8 cellular contexts compared by ENCODE assay signal in the genomic region with DNA sequence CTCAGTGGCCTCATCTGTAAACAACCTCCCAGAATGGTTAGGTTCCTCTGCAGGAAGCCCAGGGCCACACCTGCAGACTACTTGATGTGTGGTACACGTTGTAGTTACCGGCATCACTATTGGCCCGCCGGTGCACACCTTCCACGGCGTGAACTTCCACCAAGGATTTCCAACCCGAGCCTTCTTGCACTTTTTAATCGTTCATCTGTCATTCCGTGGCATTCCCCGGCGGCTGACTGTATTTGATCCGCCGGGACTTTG. TPM values are rescaled to one million over a fixed set of nuclear protein-coding genes. Genes with fewer than 3 reads are reported as not detected.
DNase-seq lines count a peak whose midpoint lies in the region; ATAC-seq and TF ChIP-seq lines count a peak whose summit lies in the region.

No MANE protein-coding gene starts in this region.

- ATAC-seq in naive thymus-derived CD4-positive, alpha-beta T cell, result peak; percentile 28

- peaks cover 15 to 67% (median 54%) of the 10 kb centered on the region in 7 donors for H3K4me1 Mint-ChIP-seq in naive thymus-derived CD4-positive, alpha-beta T cell

- CTCF ChIA-PET in OCI-LY7 (lab: Charles Lee; ENCODE audit: unreplicated experiment) (no interaction called here), HEK293T (lab: Yijun Ruan, JAX) (no interaction called here)
- CTCF ChIA-PET in naive thymus-derived CD4-positive, alpha-beta T cell (lab: Charles Lee), result no interaction called here

- peak overlapping the region; percentile 33 to 59 for H3K9ac ChIP-seq in colonic mucosa (ENCODE audit: low read depth in 2 of 2, low read length in 2 of 2)

- H3K27ac ChIP-seq in OCI-LY7 (ENCODE audit: low read depth, low read length, poor library complexity, severe bottlenecking), result peak overlapping the region; percentile 70
- H3K27ac ChIP-seq in colonic mucosa, result peak overlapping the region; percentile 4
- H3K27ac ChIP-seq in naive thymus-derived CD4-positive, alpha-beta T cell (ENCODE audit: low read depth, low read length), result peak overlapping the region; percentile 74

- H3K4me3 ChIP-seq in OCI-LY7 (ENCODE audit: low read depth, low read length, poor library complexity, severe bottlenecking) (peak overlapping the region; percentile 75), colonic mucosa (peak overlapping the region; percentile 28)
- peak overlapping the region; percentile 85 for H3K4me3 ChIP-seq in naive thymus-derived CD4-positive, alpha-beta T cell (ENCODE audit: low read length)

- peak overlapping the region; percentile 91 for H3K4me2 ChIP-seq in OCI-LY7 (ENCODE audit: low read length)

- peaks cover 0 to 38% (median 0%) of the 10 kb centered on the region in 11 donors for H3K9me3 Mint-ChIP-seq in naive thymus-derived CD4-positive, alpha-beta T cell

- H3K4me1 ChIP-seq in OCI-LY7 (ENCODE audit: insufficient read depth, low read length, poor library complexity, severe bottlenecking), result peaks cover 34% of the 10 kb centered on the region
- peaks cover 7% of the 10 kb centered on the region for H3K4me1 ChIP-seq in colonic mucosa
- peaks cover 17 to 29% of the 10 kb centered on the region in 2 donors for H3K4me1 ChIP-seq in naive thymus-derived CD4-positive, alpha-beta T cell (ENCODE audit: control insufficient read depth in 2 of 2, insufficient read depth in 2 of 2, low read length in 2 of 2)

- H3K79me2 ChIP-seq in OCI-LY7 (ENCODE audit: insufficient read depth, low read depth, low read length), result no peaks in the 10 kb centered on the region

- H3K27me3 Mint-ChIP-seq in naive thymus-derived CD4-positive, alpha-beta T cell, result peaks cover 0 to 13% (median 0%) of the 10 kb centered on the region in 5 donors

- POLR2A ChIA-PET in OCI-LY7 (lab: Charles Lee), result interaction anchor here (1.0 kb wide), 1 partner anchor 9 kb away, joined by 7 read pairs; no protein-coding TSS in a partner anchor
- POLR2A ChIA-PET in naive thymus-derived CD4-positive, alpha-beta T cell (lab: Charles Lee), result interaction anchor here (1.8 to 2.4 kb wide), 2 partner anchors 27 to 44 kb away, joined by 6 to 30 read pairs; partner anchors contain the start of gene TRIM52
- POLR2A ChIA-PET in HEK293T (lab: Yijun Ruan, JAX), result interaction anchor here (1.0 to 1.8 kb wide), 2 partner anchors 26 to 33 kb away, joined by 3 to 4 read pairs; no protein-coding TSS in a partner anchor

- H3K27me3 ChIP-seq in colonic mucosa, result no peaks in the 10 kb centered on the region
- no peaks in the 10 kb centered on the region for H3K27me3 ChIP-seq in naive thymus-derived CD4-positive, alpha-beta T cell (ENCODE audit: control insufficient read depth in 2 of 2, insufficient read depth in 2 of 2, low read length in 2 of 2)

- H3K9me2 ChIP-seq in OCI-LY7 (ENCODE audit: insufficient read depth, low read length), result no peaks in the 10 kb centered on the region

- H3K36me3 ChIP-seq in OCI-LY7 (ENCODE audit: insufficient read depth, low read length), result no peaks in the 10 kb centered on the region
- H3K36me3 ChIP-seq in colonic mucosa, result no peaks in the 10 kb centered on the region
- no peaks in the 10 kb centered on the region for H3K36me3 ChIP-seq in naive thymus-derived CD4-positive, alpha-beta T cell (ENCODE audit: control insufficient read depth in 2 of 3, insufficient read depth in 3 of 3, low read length in 3 of 3)

- H3K4me3 Mint-ChIP-seq in naive thymus-derived CD4-positive, alpha-beta T cell, result peak overlapping the region; percentile 91 to 100 (median 94)

- H3K9me3 ChIP-seq in OCI-LY7 (ENCODE audit: low read length), result no peaks in the 10 kb centered on the region
- H3K9me3 ChIP-seq in colonic mucosa, result no peaks in the 10 kb centered on the region
- no peaks in the 10 kb centered on the region for H3K9me3 ChIP-seq in naive thymus-derived CD4-positive, alpha-beta T cell (ENCODE audit: control insufficient read depth in 2 of 3, low read length in 3 of 3)

- peaks cover 0 to 18% (median 0%) of the 10 kb centered on the region in 5 donors for H3K36me3 Mint-ChIP-seq in naive thymus-derived CD4-positive, alpha-beta T cell

- peak overlapping the region; percentile 68 for H2AFZ ChIP-seq in OCI-LY7 (ENCODE audit: low read length)

- no TSS peak for BruUV-seq in OCI-LY7 (replicated peaks; lab: Mats Ljungman, UMichigan)

- no peak; the same call in 1 of the 2 replicates for TF ChIP-seq CTCF in OCI-LY7 (conservative IDR thresholded peaks at IDR 0.05; ENCODE audit: low read length)
- TF ChIP-seq CTCF in colonic mucosa (IDR thresholded peaks at IDR 0.05), result no peak

- intact Hi-C loops in OCI-LY7 (cut with micrococcal nuclease; ENCODE audit: unreplicated experiment), result loop anchor here (1.0 kb wide), 2 partner anchors 10 to 26 kb away; no protein-coding TSS in a partner anchor
- intact Hi-C loops in colonic mucosa (cut with DNase I), result no loop called here
- intact Hi-C loops in naive thymus-derived CD4-positive, alpha-beta T cell (cut with micrococcal nuclease), result loop anchor here (1.0 kb wide), 4 partner anchors 10 to 407 kb away; partner anchors contain the start of gene TRIM52 (in 1 of the 2)

- DNase-seq in stimulated activated CD4-positive, alpha-beta T cell treated with anti-CD3 and anti-CD28 coated beads, Interleukin-4, amount 100 ng/mL, for 1 hour, result peak; percentile 33
- DNase-seq in stimulated activated CD4-positive, alpha-beta T cell treated with anti-CD3 and anti-CD28 coated beads, Interleukin-1b, Interleukin-23, amount 100 ng/mL, for 48 hours, result no peak
- DNase-seq in OCI-LY7 (ENCODE audit: low spot score), result peak; percentile 75
- peak; percentile 44 for DNase-seq in colonic mucosa
- DNase-seq in naive thymus-derived CD4-positive, alpha-beta T cell, result peak in 4 of 9 donors; percentile 56 to 67 (median 62)
- no peak for DNase-seq in HEK293T (ENCODE audit: extremely low spot score)
- DNase-seq in UCSD-AML1 (lab: John Stamatoyannopoulos, UW; ENCODE audit: unreplicated experiment), result no peak
- no peak for DNase-seq in NCI-H1694 treated with DMSO at 0.1 percent for 48 hours (lab: John Stamatoyannopoulos, UW)

- no peaks in the 10 kb centered on the region for H4K20me1 ChIP-seq in OCI-LY7 (ENCODE audit: insufficient read depth, low read length)

- peak overlapping the region; percentile 89 to 100 (median 96) for H3K27ac Mint-ChIP-seq in naive thymus-derived CD4-positive, alpha-beta T cell

TF ChIP-seq in HEK293T, 16 proteins besides CTCF, POLR2A, EP300 and RAD21:
- TF ChIP-seq, protein P1, sequence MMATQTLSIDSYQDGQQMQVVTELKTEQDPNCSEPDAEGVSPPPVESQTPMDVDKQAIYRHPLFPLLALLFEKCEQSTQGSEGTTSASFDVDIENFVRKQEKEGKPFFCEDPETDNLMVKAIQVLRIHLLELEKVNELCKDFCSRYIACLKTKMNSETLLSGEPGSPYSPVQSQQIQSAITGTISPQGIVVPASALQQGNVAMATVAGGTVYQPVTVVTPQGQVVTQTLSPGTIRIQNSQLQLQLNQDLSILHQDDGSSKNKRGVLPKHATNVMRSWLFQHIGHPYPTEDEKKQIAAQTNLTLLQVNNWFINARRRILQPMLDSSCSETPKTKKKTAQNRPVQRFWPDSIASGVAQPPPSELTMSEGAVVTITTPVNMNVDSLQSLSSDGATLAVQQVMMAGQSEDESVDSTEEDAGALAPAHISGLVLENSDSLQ (IDR thresholded peaks at IDR 0.05), result no peak
- TF ChIP-seq BHLHE40 (IDR thresholded peaks at IDR 0.05; ENCODE audit: borderline replicate concordance) (no peak), SP1 (IDR thresholded peaks at IDR 0.05) (no peak), FOXM1 (IDR thresholded peaks at IDR 0.05; ENCODE audit: borderline replicate concordance) (no peak), ZNF384 (IDR thresholded peaks at IDR 0.05) (no peak), L3MBTL2 (conservative IDR thresholded peaks at IDR 0.05) (no peak), ARNT (IDR thresholded peaks at IDR 0.05) (no peak)

RNA-seq across cellular contexts. Expression of gene TRIM41, which starts 5.3 kb away (rescaled TPM):
- total RNA-seq in OCI-LY7 (2014; rRNA removed; shearing (Covaris generic)), result 30.2 and 30.4 TPM in 2 replicates
- total RNA-seq in OCI-LY7 (2022) (68.2 and 73.4 TPM in 2 replicates), colonic mucosa (10 to 100 TPM; 22.2 to 41.1 TPM)
- total RNA-seq in naive thymus-derived CD4-positive, alpha-beta T cell, result 10 to 100 TPM; 27.3 to 36.5 (median 32.6) TPM
- 1 to 10 TPM in 1 of 2 donors, under 1 TPM in 1; 0.72 to 1.1 TPM for polyA plus RNA-seq in naive thymus-derived CD4-positive, alpha-beta T cell

RNA-seq across cellular contexts. Expression of gene TRIM7, which starts 12.7 kb away (rescaled TPM):
- total RNA-seq in OCI-LY7 (2014; rRNA removed; shearing (Covaris generic)), result 0.22 and 0.44 TPM in 2 replicates
- 1.8 and 2.2 TPM in 2 replicates for total RNA-seq in OCI-LY7 (2022)
- total RNA-seq in colonic mucosa, result 1 to 10 TPM; 6.8 to 8.7 TPM
- total RNA-seq in naive thymus-derived CD4-positive, alpha-beta T cell, result 1 to 10 TPM; 1.1 to 6.1 (median 3.6) TPM
- polyA plus RNA-seq in naive thymus-derived CD4-positive, alpha-beta T cell, result under 1 TPM in 1 of 2 donors, not detected in 1; 0.28 TPM

RNA-seq across cellular contexts. Expression of gene RACK1, which starts 26.0 kb away (rescaled TPM):
- 4,583 and 5,614 TPM in 2 replicates for total RNA-seq in OCI-LY7 (2014; rRNA removed; shearing (Covaris generic))
- 2,077 and 2,357 TPM in 2 replicates for total RNA-seq in OCI-LY7 (2022)
- total RNA-seq in colonic mucosa, result 1,000 to 10,000 TPM; 1,252 to 1,403 TPM
- 1,000 to 10,000 TPM; 1,703 to 2,739 (median 2,322) TPM for total RNA-seq in naive thymus-derived CD4-positive, alpha-beta T cell
- polyA plus RNA-seq in naive thymus-derived CD4-positive, alpha-beta T cell, result 1,000 to 10,000 TPM; 2,748 to 2,829 TPM

RNA-seq across cellular contexts. Expression of gene TRIM52, which starts 43.2 kb away (rescaled TPM):
- 16.1 and 25.1 TPM in 2 replicates for total RNA-seq in OCI-LY7 (2014; rRNA removed; shearing (Covaris generic))
- total RNA-seq in OCI-LY7 (2022) (33.5 and 34.5 TPM in 2 replicates), colonic mucosa (10 to 100 TPM in 1 of 2 donors, 1 to 10 TPM in 1; 9.8 to 13.5 TPM)
- total RNA-seq in naive thymus-derived CD4-positive, alpha-beta T cell, result 10 to 100 TPM; 31.4 to 71.6 (median 35.7) TPM
- polyA plus RNA-seq in naive thymus-derived CD4-positive, alpha-beta T cell, result 10 to 100 TPM; 39.2 to 50.5 TPM

Comparison
In these comparisons a context has a peak if more than half of its experiments do, and no peak if none do; other contexts are left out.
1. DNase-seq: peak in stimulated activated CD4-positive, alpha-beta T cell treated with anti-CD3 and anti-CD28 coated beads, Interleukin-4, amount 100 ng/mL, for 1 hour (single experiment), OCI-LY7 (single experiment) and colonic mucosa (single experiment); none in stimulated activated CD4-positive, alpha-beta T cell treated with anti-CD3 and anti-CD28 coated beads, Interleukin-1b, Interleukin-23, amount 100 ng/mL, for 48 hours (single experiment), HEK293T (single experiment), UCSD-AML1 (single experiment) and NCI-H1694 treated with DMSO at 0.1 percent for 48 hours (single experiment).
2. H3K27ac ChIP-seq: peak in every context shown above with its lines; median percentile 74 in naive thymus-derived CD4-positive, alpha-beta T cell; 70 in OCI-LY7; 4 in colonic mucosa.
3. H3K4me3 ChIP-seq: peak in every context shown above with its lines; median percentile 85 in naive thymus-derived CD4-positive, alpha-beta T cell; 75 in OCI-LY7; 28 in colonic mucosa.